In the genomic region with DNA sequence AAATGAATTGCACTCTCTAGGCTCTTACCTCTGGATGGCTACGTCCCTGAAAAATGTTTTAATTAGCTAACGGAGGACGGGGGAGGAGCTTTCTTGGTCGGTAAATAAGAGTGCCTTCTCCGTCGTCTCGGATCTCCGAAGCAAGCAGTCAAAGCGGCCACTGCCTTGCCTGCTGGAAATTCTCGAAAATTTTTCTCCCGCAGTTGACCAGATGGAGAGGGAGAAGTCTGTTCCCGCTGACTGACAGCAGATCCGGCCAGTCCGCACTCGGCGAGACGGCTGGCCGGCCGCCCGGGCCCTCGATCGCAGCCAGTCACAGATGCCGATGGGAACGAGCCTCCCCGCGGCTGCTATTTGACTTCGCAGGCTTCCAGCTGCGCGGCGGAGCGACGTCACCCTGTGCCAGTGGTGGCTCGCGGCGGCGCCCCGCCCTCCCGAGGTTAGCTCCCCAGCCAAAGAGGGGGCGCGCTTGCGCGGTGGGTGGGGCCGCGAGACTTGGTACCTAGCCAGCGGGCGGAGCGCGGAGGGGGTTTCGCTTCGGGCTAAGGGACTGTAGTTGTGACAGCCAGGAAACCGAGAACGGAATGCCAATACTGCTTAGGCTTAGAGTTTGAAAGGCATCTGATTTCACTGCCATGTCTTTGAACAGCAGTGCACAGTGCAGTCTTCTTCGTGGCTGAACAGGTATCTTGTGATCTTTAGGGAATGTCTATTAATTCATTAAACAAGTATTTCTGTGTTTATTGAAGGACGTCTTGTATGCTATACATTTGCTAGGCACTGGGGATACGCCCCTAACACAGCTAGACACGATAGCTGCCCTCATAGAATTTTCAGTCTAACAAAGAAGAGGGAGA, we compare ENCODE assay signal across 1 cellular context.
TF ChIP-seq lines count a peak whose summit lies in the region.

Gene PPM1K, minus strand, starts transcription at position 184 of the 857 bp plus-strand sequence. CDS start 5,978 bp downstream, outside the sequence.

TF ChIP-seq in GM23338, 12 proteins besides CTCF, POLR2A, EP300 and RAD21 (continued from another document):
- peak; percentile 56 for TF ChIP-seq POLR2AphosphoS5 (IDR thresholded peaks at IDR 0.05; ENCODE audit: low read depth)
- no peak for TF ChIP-seq ETS1 (IDR thresholded peaks at IDR 0.05)
- TF ChIP-seq, protein P1, sequence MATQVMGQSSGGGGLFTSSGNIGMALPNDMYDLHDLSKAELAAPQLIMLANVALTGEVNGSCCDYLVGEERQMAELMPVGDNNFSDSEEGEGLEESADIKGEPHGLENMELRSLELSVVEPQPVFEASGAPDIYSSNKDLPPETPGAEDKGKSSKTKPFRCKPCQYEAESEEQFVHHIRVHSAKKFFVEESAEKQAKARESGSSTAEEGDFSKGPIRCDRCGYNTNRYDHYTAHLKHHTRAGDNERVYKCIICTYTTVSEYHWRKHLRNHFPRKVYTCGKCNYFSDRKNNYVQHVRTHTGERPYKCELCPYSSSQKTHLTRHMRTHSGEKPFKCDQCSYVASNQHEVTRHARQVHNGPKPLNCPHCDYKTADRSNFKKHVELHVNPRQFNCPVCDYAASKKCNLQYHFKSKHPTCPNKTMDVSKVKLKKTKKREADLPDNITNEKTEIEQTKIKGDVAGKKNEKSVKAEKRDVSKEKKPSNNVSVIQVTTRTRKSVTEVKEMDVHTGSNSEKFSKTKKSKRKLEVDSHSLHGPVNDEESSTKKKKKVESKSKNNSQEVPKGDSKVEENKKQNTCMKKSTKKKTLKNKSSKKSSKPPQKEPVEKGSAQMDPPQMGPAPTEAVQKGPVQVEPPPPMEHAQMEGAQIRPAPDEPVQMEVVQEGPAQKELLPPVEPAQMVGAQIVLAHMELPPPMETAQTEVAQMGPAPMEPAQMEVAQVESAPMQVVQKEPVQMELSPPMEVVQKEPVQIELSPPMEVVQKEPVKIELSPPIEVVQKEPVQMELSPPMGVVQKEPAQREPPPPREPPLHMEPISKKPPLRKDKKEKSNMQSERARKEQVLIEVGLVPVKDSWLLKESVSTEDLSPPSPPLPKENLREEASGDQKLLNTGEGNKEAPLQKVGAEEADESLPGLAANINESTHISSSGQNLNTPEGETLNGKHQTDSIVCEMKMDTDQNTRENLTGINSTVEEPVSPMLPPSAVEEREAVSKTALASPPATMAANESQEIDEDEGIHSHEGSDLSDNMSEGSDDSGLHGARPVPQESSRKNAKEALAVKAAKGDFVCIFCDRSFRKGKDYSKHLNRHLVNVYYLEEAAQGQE (IDR thresholded peaks at IDR 0.05; ENCODE audit: unreplicated experiment): no peak
- peak; percentile 87 for TF ChIP-seq CREB1 (CRISPR knock-in tag; IDR thresholded peaks at IDR 0.05; ENCODE audit: low read depth)
- no peak for TF ChIP-seq STAT1 (IDR thresholded peaks at IDR 0.05; ENCODE audit: unreplicated experiment)
- 0 out of 2 replicates have a peak, but pooled peaks have one; percentile 15 for TF ChIP-seq NANOG (IDR thresholded peaks at IDR 0.05; ENCODE audit: borderline replicate concordance)
- TF ChIP-seq ZNF114 (CRISPR knock-in tag; IDR thresholded peaks at IDR 0.05): no peak
